Comparison of ENCODE assay signal across 5 cellular contexts in the genomic region with DNA sequence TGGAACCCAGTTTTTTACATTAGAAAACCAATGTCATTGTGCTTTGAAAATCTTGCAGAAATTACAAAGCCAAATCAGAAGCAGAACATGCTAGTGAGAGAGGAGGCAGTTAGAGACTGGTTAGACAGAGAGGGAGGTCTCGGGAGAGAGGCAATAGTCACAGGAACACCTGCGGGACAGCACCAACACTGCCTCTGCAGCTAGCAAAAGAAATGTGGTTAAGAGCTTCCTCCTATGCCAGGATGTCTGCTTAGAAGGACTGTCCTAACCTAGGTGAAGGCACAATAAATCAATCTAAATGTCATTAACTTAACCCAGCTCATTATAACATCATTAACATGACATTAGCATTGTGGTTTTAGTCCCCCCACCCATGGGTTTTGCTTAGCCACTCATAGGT.
"Had no signal": no experiment of that assay in that cellular context is flagged by ENCODE, and none has a peak within 500 bp of the region (broad histone marks: within the 10 kb centered on the region; RNA-seq: fewer than 3 reads in every experiment).

No MANE protein-coding gene starts in this region.

- H3K4me3 ChIP-seq: GM23338, K562 had no signal

- DNase-seq: H9, HCEC 1CT, KG1 had no signal
